19 cellular contexts compared by ENCODE assay signal in genomic region chr10:124526621-124527267, GRCh38.
A peak's percentile ranks its signal among the peaks of the same experiment; 100 is the strongest.
DNase-seq lines count a peak whose midpoint lies in the region; ATAC-seq and TF ChIP-seq lines count a peak whose summit lies in the region.
"Had no signal": no experiment of that assay in that cellular context is flagged by ENCODE, and none has a peak within 500 bp of the region (broad histone marks: within the 10 kb centered on the region; RNA-seq: fewer than 3 reads in every experiment).

No MANE protein-coding gene starts in this region.

- DNase-seq in left cardiac atrium (peak; percentile 13), cardiac septum (ENCODE audit: low spot score) (no peak), RWPE1 (ENCODE audit: low spot score) (no peak), mucosa of descending colon (peak in 2 of 3 donors; percentile 17 to 48), transverse colon (no peak), brain microvascular endothelial cell (no peak)
- DNase-seq: 8988T; Caco-2; CD4-positive, alpha-beta T cell; GF-D8; GM23248; NCI-H1105; NCI-H2081; NCI-H2171 treated with DMSO at 0.1 percent for 48 hours; NK-92 treated with Interleukin-12 subunit alpha and Interleukin-12 subunit beta, amount 100 ng/mL, for 24 hours; OCI-M1 had no signal

- CTCF ChIA-PET in RWPE1 (lab: Yijun Ruan, JAX) = interaction anchor here (0.7 to 1.1 kb wide), 2 partner anchors 192 to 215 kb away, joined by 3 read pairs; no protein-coding TSS in a partner anchor

- no peak for TF ChIP-seq EP300 in transverse colon (IDR thresholded peaks at IDR 0.05; ENCODE audit: low read depth)

- intact Hi-C loops in left cardiac atrium (cut with DNase I) (no loop called here), cardiac septum (cut with DNase I) (no loop called here), mucosa of descending colon (cut with DNase I, micrococcal nuclease) (no loop called here), transverse colon (cut with DNase I; ENCODE audit: low total_unique reads) (no loop called here)

- H3K27ac ChIP-seq in RWPE1 = peak overlapping the region; percentile 86
- peak overlapping the region in 3 of 4 donors; percentile 6 to 84 (median 65) for H3K27ac ChIP-seq in transverse colon
- H3K27ac ChIP-seq in brain microvascular endothelial cell = no peak overlapping the region
- H3K27ac ChIP-seq: GM23248 had no signal

- ATAC-seq in left cardiac atrium (no peak), mucosa of descending colon (no peak), HG02852 (IDR thresholded peaks at IDR 0.05; ENCODE audit: unreplicated experiment) (no peak), GM21447 (IDR thresholded peaks at IDR 0.05; ENCODE audit: unreplicated experiment) (no peak)
- ATAC-seq: K562 had no signal

- no peak overlapping the region for H3K4me3 ChIP-seq in mucosa of descending colon
- H3K4me3 ChIP-seq in transverse colon = no peak overlapping the region
- no peak overlapping the region for H3K4me3 ChIP-seq in brain microvascular endothelial cell (ENCODE audit: low read depth, low read length)
- H3K4me3 ChIP-seq: GM23248, K562 had no signal

- in situ Hi-C loops in transverse colon (cut with MboI; ENCODE audit: low pct_ligation_motif_present in 1 of 4, low pct_unique_long_range_greater_than_20kb in 1 of 4, low sequenced_read_pairs in 3 of 4) (loop anchor here in 2 of 4 donors (25.0 kb wide), 1 partner anchor 311 kb away; no protein-coding TSS in a partner anchor), brain microvascular endothelial cell (cut with HindIII; ENCODE audit: low pct_ligation_motif_present, low sequenced_read_pairs) (no loop called here)

- TF ChIP-seq POLR2A in transverse colon (IDR thresholded peaks at IDR 0.05) = no peak

- TF ChIP-seq CTCF in RWPE1 (conservative IDR thresholded peaks at IDR 0.05; ENCODE audit: low read depth) (no peak), mucosa of descending colon (IDR thresholded peaks at IDR 0.05) (no peak), transverse colon (IDR thresholded peaks at IDR 0.05) (no peak), brain microvascular endothelial cell (IDR thresholded peaks at IDR 0.05; ENCODE audit: low read depth, low read length, missing control alignments) (no peak)

- POLR2A ChIA-PET in RWPE1 (lab: Yijun Ruan, JAX; ENCODE audit: low non-redundant PET) = no interaction called here

- peaks cover 21% of the 10 kb centered on the region for H3K4me1 ChIP-seq in mucosa of descending colon (ENCODE audit: low read depth)
- peaks cover 15 to 48% (median 26%) of the 10 kb centered on the region in 4 donors for H3K4me1 ChIP-seq in transverse colon
- H3K4me1 ChIP-seq: Caco-2 had no signal

- WGBS in transverse colon (ENCODE audit: low coverage in 1 of 2), 2 donors = 89% methylated on average over 15 of the region's 17 CpGs; no CpG with 5 or more reads in 1 of the 2 donors

- no peaks in the 10 kb centered on the region for H3K36me3 ChIP-seq in mucosa of descending colon (ENCODE audit: low read depth)
- H3K36me3 ChIP-seq in transverse colon = no peaks in the 10 kb centered on the region
- no peaks in the 10 kb centered on the region for H3K36me3 ChIP-seq in brain microvascular endothelial cell (replicated peaks)

- H3K9me3 ChIP-seq in mucosa of descending colon = no peaks in the 10 kb centered on the region
- H3K9me3 ChIP-seq in transverse colon = no peaks in the 10 kb centered on the region
- H3K9me3 ChIP-seq: Caco-2 had no signal

- no peaks in the 10 kb centered on the region for H3K27me3 ChIP-seq in transverse colon
- H3K27me3 ChIP-seq in brain microvascular endothelial cell (replicated peaks) = no peaks in the 10 kb centered on the region

Comparison
In these comparisons a context has a peak if more than half of its experiments do, and no peak if none do; other contexts are left out.
1. DNase-seq: peak in left cardiac atrium (single experiment) and mucosa of descending colon (2 of 3); none in cardiac septum (single experiment), RWPE1 (single experiment), transverse colon (single experiment) and brain microvascular endothelial cell (single experiment).